Comparison of ENCODE assay signal across 20 cellular contexts in the genomic region with DNA sequence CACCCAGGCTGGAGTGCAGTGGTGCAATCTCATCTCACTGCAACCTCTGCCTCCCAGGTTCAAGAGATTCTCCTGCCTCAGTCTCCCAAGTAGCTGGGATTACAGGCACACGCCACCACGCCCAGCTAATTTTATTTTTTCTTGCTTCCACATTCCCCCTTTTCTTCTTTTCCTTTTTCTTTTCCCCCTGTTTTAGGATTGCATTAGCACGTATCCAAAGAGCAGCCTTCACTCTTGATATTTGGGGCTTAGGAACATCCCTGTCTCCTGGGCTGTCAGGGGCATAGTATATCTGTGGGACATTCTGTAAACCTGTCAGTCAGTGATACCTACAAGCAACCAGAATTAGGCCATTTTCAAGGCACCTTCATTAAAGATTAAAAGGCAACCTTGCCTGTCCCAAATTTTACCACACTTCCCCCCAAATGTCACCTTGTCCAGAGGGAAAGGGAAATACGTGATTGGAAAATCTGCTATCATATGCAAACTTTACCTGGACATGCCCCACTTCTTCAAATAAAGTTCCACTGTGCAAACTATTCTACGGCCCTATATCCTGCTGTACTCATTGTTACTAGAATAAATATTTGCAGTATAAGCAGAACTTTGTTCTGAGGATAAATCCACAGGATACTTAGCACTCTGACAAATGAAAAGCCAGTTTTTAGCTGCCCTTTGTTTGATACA.
A peak's percentile ranks its signal among the peaks of the same experiment; 100 is the strongest.
DNase-seq lines count a peak whose midpoint lies in the region; ATAC-seq and TF ChIP-seq lines count a peak whose summit lies in the region.
"Had no signal": no experiment of that assay in that cellular context is flagged by ENCODE, and none has a peak within 500 bp of the region (broad histone marks: within the 10 kb centered on the region; RNA-seq: fewer than 3 reads in every experiment).

No MANE protein-coding gene starts in this region.

- H3K4me3 ChIP-seq in left ventricle myocardium inferior = no peak overlapping the region
- H3K4me3 ChIP-seq in heart left ventricle = no peak overlapping the region
- no peak overlapping the region for H3K4me3 ChIP-seq in upper lobe of right lung
- H3K4me3 ChIP-seq: neural progenitor cell, SK-N-MC had no signal

- WGBS in heart left ventricle, 4 donors = 88 to 92% (median 91%) methylated on average over 5 of the region's 5 CpGs

- H3K4me1 ChIP-seq in left ventricle myocardium inferior = peaks cover 69% of the 10 kb centered on the region
- H3K4me1 ChIP-seq in heart left ventricle = peaks cover 0 to 51% (median 35%) of the 10 kb centered on the region in 12 donors
- peaks cover 44% of the 10 kb centered on the region for H3K4me1 ChIP-seq in upper lobe of right lung

- no peaks in the 10 kb centered on the region for H3K36me3 Mint-ChIP-seq in dendritic cell treated with granulocyte-macrophage colony-stimulating factor and Interleukin-4, amounts not matched to agents 40 ng/mL and 50 ng/mL, for 4 days (ENCODE audit: low read depth)
- H3K36me3 Mint-ChIP-seq in neural crest cell (ENCODE audit: low read depth) = no peaks in the 10 kb centered on the region
- H3K36me3 Mint-ChIP-seq: brain; CD4-positive, alpha-beta memory T cell; neural progenitor cell had no signal

- H3K9me3 ChIP-seq in left ventricle myocardium inferior (replicated peaks) = no peaks in the 10 kb centered on the region
- no peaks in the 10 kb centered on the region for H3K9me3 ChIP-seq in heart left ventricle
- no peaks in the 10 kb centered on the region for H3K9me3 ChIP-seq in upper lobe of right lung

- POLR2A ChIA-PET in GM10248 (lab: Yijun Ruan, JAX) = no interaction called here

- no peaks in the 10 kb centered on the region for H3K9me3 Mint-ChIP-seq in dendritic cell treated with granulocyte-macrophage colony-stimulating factor and Interleukin-4, amounts not matched to agents 40 ng/mL and 50 ng/mL, for 4 days
- H3K9me3 Mint-ChIP-seq in neural crest cell = no peaks in the 10 kb centered on the region
- H3K9me3 Mint-ChIP-seq: activated naive CD4-positive, alpha-beta T cell treated with anti-CD3 and anti-CD28 coated beads for 36 hours; CD4-positive, alpha-beta memory T cell; H9; neural progenitor cell had no signal

- TF ChIP-seq POLR2A in heart left ventricle (IDR thresholded peaks at IDR 0.05) = no peak

- H3K27ac ChIP-seq in left ventricle myocardium inferior (replicated peaks) (peak overlapping the region; percentile 71), heart left ventricle (peak overlapping the region in 5 of 12 donors; percentile 6 to 61 (median 30)), upper lobe of right lung (peak overlapping the region; percentile 4)
- H3K27ac ChIP-seq: neural progenitor cell, SK-N-MC had no signal

- CTCF ChIA-PET in GM10248 (lab: Yijun Ruan, JAX) = interaction anchor here (1.0 to 2.6 kb wide), 6 partner anchors 11 to 89 kb away, joined by 3 to 16 read pairs (median 4); no protein-coding TSS in a partner anchor

- peak overlapping the region; percentile 80 for H3K27ac Mint-ChIP-seq in dendritic cell treated with granulocyte-macrophage colony-stimulating factor and Interleukin-4, amounts not matched to agents 40 ng/mL and 50 ng/mL, for 4 days
- H3K27ac Mint-ChIP-seq in neural crest cell (ENCODE audit: unreplicated experiment) = peak overlapping the region; percentile 91
- H3K27ac Mint-ChIP-seq: activated naive CD4-positive, alpha-beta T cell treated with anti-CD3 and anti-CD28 coated beads for 36 hours; CD4-positive, alpha-beta memory T cell; neural progenitor cell had no signal

- ATAC-seq in heart left ventricle (no peak), upper lobe of right lung (no peak), HG03469 (IDR thresholded peaks at IDR 0.05; ENCODE audit: unreplicated experiment) (no peak)
- ATAC-seq: esophagus mucosa had no signal

- intact Hi-C loops in left ventricle myocardium inferior (cut with micrococcal nuclease) = loop anchor here (10.0 kb wide), 1 partner anchor 59 kb away; no protein-coding TSS in a partner anchor
- intact Hi-C loops in heart left ventricle (cut with DNase I) = loop anchor here (2.0 to 10.0 kb wide), 10 partner anchors 54 to 111 kb away; partner anchors contain the start of gene ACSL3 (in 5 of the 10)
- intact Hi-C loops in dendritic cell treated with granulocyte-macrophage colony-stimulating factor and Interleukin-4, amounts not matched to agents 40 ng/mL and 50 ng/mL, for 4 days (cut with micrococcal nuclease) = loop anchor here (5.0 to 10.0 kb wide), 3 partner anchors 61 to 106 kb away; partner anchors contain the start of gene ACSL3
- intact Hi-C loops in upper lobe of right lung (cut with DNase I) = no loop called here

- no peak for TF ChIP-seq CTCF in left ventricle myocardium inferior (IDR thresholded peaks at IDR 0.05; ENCODE audit: borderline replicate concordance)
- no peak for TF ChIP-seq CTCF in heart left ventricle (IDR thresholded peaks at IDR 0.05)
- no peak for TF ChIP-seq CTCF in neural crest cell (conservative IDR thresholded peaks at IDR 0.05)
- TF ChIP-seq CTCF in upper lobe of right lung (IDR thresholded peaks at IDR 0.05) = no peak
- no peak for TF ChIP-seq CTCF in GM10248 (IDR thresholded peaks at IDR 0.05; ENCODE audit: control extremely low read depth, extremely low read depth, low read depth, missing control alignments)

- no peaks in the 10 kb centered on the region for H3K27me3 ChIP-seq in left ventricle myocardium inferior (ENCODE audit: low read depth)
- H3K27me3 ChIP-seq in heart left ventricle = no peaks in the 10 kb centered on the region
- no peaks in the 10 kb centered on the region for H3K27me3 ChIP-seq in upper lobe of right lung

- peaks cover 62% of the 10 kb centered on the region for H3K4me1 Mint-ChIP-seq in dendritic cell treated with granulocyte-macrophage colony-stimulating factor and Interleukin-4, amounts not matched to agents 40 ng/mL and 50 ng/mL, for 4 days (ENCODE audit: low read depth)
- peaks cover 72% of the 10 kb centered on the region for H3K4me1 Mint-ChIP-seq in neural crest cell
- H3K4me1 Mint-ChIP-seq: CD4-positive, alpha-beta memory T cell had no signal

- H3K36me3 ChIP-seq in left ventricle myocardium inferior (no peaks in the 10 kb centered on the region), heart left ventricle (no peaks in the 10 kb centered on the region), upper lobe of right lung (no peaks in the 10 kb centered on the region)
- H3K36me3 ChIP-seq: neural progenitor cell had no signal

- no peak overlapping the region for H3K4me3 Mint-ChIP-seq in dendritic cell treated with granulocyte-macrophage colony-stimulating factor and Interleukin-4, amounts not matched to agents 40 ng/mL and 50 ng/mL, for 4 days
- peak overlapping the region; percentile 28 for H3K4me3 Mint-ChIP-seq in neural crest cell
- H3K4me3 Mint-ChIP-seq: activated naive CD4-positive, alpha-beta T cell treated with anti-CD3 and anti-CD28 coated beads for 36 hours; brain; CD4-positive, alpha-beta memory T cell; H9; neural progenitor cell had no signal

- no peaks in the 10 kb centered on the region for H3K27me3 Mint-ChIP-seq in dendritic cell treated with granulocyte-macrophage colony-stimulating factor and Interleukin-4, amounts not matched to agents 40 ng/mL and 50 ng/mL, for 4 days
- no peaks in the 10 kb centered on the region for H3K27me3 Mint-ChIP-seq in neural crest cell (ENCODE audit: low read depth)
- H3K27me3 Mint-ChIP-seq: CD4-positive, alpha-beta memory T cell had no signal

- DNase-seq in left ventricle myocardium inferior = no peak
- DNase-seq in heart left ventricle = no peak
- DNase-seq in neural crest cell (ENCODE audit: low read depth, low spot score) = no peak
- no peak for DNase-seq in upper lobe of right lung
- no peak for DNase-seq in NCI-H446 (lab: John Stamatoyannopoulos, UW)
- no peak for DNase-seq in GM10248 (ENCODE audit: extremely low spot score)
- DNase-seq: activated CD4-positive, alpha-beta T cell treated with anti-CD3 and anti-CD28 coated beads, Interleukin-2, amount 50 U/mL, for 1 hour; activated naive CD4-positive, alpha-beta T cell treated with anti-CD3 and anti-CD28 coated beads for 36 hours; CD4-positive, alpha-beta memory T cell; glutamatergic neuron; NCI-H1694 treated with DMSO at 0.1 percent for 48 hours; right cardiac atrium; stimulated activated CD4-positive, alpha-beta T cell treated with anti-CD3 and anti-CD28 coated beads, Interleukin-1b, Interleukin-23, amount 100 ng/mL, for 48 hours had no signal
